ENCODE assay signal across 22 cellular contexts in the genomic region with DNA sequence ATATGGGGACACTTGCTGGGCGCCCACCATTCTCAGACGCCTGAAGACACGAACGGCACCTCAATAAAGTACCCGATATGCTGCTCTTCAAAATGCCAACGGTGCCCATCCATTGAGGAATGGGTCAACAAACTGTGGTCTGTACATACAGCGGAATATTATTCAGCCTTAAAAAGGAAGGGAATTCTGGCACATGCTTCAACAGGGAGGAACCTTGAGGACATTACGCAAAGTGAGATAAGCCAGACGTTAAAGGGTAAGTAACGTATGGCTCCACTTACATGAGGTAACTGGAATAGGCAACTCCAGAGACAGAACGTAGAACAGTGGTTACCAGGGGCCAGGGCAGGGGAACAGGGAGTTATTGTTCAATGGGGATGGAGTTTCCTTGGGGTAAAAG. TPM values are rescaled to one million over a fixed set of nuclear protein-coding genes. Genes with fewer than 3 reads are reported as not detected.
A peak's percentile ranks its signal among the peaks of the same experiment; 100 is the strongest.
DNase-seq lines count a peak whose midpoint lies in the region; ATAC-seq and TF ChIP-seq lines count a peak whose summit lies in the region.
"Had no signal": no experiment of that assay in that cellular context is flagged by ENCODE, and none has a peak within 500 bp of the region (broad histone marks: within the 10 kb centered on the region; RNA-seq: fewer than 3 reads in every experiment).

No MANE protein-coding gene starts in this region.

- 92% methylated on average over 11 of the region's 11 CpGs for WGBS in hepatocyte (ENCODE audit: low lambda C conversion rate, missing lambda C conversion rate)

- intact Hi-C loops in Calu3 (cut with micrococcal nuclease; ENCODE audit: unreplicated experiment) = no loop called here

- ATAC-seq in GM18511 (IDR thresholded peaks at IDR 0.05; ENCODE audit: unreplicated experiment) = no peak
- ATAC-seq: Panc1 had no signal

- no peak for DNase-seq in hepatocyte (ENCODE audit: low spot score)
- DNase-seq in Calu3 = no peak
- no peak for DNase-seq in NCI-H1092 (lab: John Stamatoyannopoulos, UW)
- DNase-seq in activated CD8-positive, alpha-beta memory T cell treated with anti-CD3 and anti-CD28 coated beads, Interleukin-2, amount 50 U/mL, for 48 hours = no peak
- DNase-seq: CD4-positive, alpha-beta memory T cell; DMS153; DND-41; KBM-7; MM.1S; NCI-H1092 treated with DMSO at 0.1 percent for 48 hours; NCI-H1436 treated with DMSO at 0.1 percent for 48 hours; NCI-H187 treated with DMSO at 0.1 percent for 48 hours; NCI-H2107; NCI-H524 treated with DMSO at 0.1 percent for 48 hours; NCI-H774; SHP77 had no signal

- no peaks in the 10 kb centered on the region for H3K9me3 Mint-ChIP-seq in Calu3 (ENCODE audit: low read depth, unreplicated experiment)
- H3K9me3 Mint-ChIP-seq: CD4-positive, alpha-beta memory T cell had no signal

- H3K27ac Mint-ChIP-seq in Calu3 (ENCODE audit: unreplicated experiment) = no peak overlapping the region

- H3K27ac ChIP-seq in BLaER1 (peak overlapping the region; percentile 95), DOHH2 (ENCODE audit: low read depth, low read length) (peak overlapping the region; percentile 98; the same call in 1 of the 2 replicates), OCI-LY1 (ENCODE audit: low read depth, low read length, poor library complexity, severe bottlenecking) (peak overlapping the region; percentile 99), hepatocyte (peak overlapping the region; percentile 52)
- H3K27ac ChIP-seq: RWPE1 had no signal

- H3F3A ChIP-seq in DOHH2 (ENCODE audit: control insufficient read depth, insufficient read depth) (peaks cover 17% of the 10 kb centered on the region), OCI-LY1 (ENCODE audit: insufficient read depth, low read length) (peaks cover 5% of the 10 kb centered on the region; the same call in 1 of the 2 replicates)

- BruUV-seq in Calu3 (replicated peaks; lab: Mats Ljungman, UMichigan) = no TSS peak

- H3K27me3 Mint-ChIP-seq in Calu3 (ENCODE audit: unreplicated experiment) = no peaks in the 10 kb centered on the region
- H3K27me3 Mint-ChIP-seq: CD4-positive, alpha-beta memory T cell had no signal

- H3K9ac ChIP-seq in BLaER1 (peak overlapping the region; percentile 59; the same call in 1 of the 2 replicates), OCI-LY1 (ENCODE audit: low read length) (no peak overlapping the region)

- TF ChIP-seq CTCF in DOHH2 (IDR thresholded peaks at IDR 0.05; ENCODE audit: low read depth, low read length, poor library complexity, severe bottlenecking) = no peak
- TF ChIP-seq CTCF in OCI-LY1 (IDR thresholded peaks at IDR 0.05; ENCODE audit: low read length) = no peak
- no peak for TF ChIP-seq CTCF in hepatocyte (IDR thresholded peaks at IDR 0.05; ENCODE audit: poor library complexity)
- no peak for TF ChIP-seq CTCF in Calu3 (IDR thresholded peaks at IDR 0.05; ENCODE audit: unreplicated experiment)

- H3K27me3 ChIP-seq in BLaER1 (no peaks in the 10 kb centered on the region), DOHH2 (ENCODE audit: control insufficient read depth, low read length) (no peaks in the 10 kb centered on the region), OCI-LY1 (ENCODE audit: insufficient read depth, low read length) (no peaks in the 10 kb centered on the region), hepatocyte (no peaks in the 10 kb centered on the region)

- H3K9me3 ChIP-seq in BLaER1 (0 out of 2 replicates have a peak, but pooled peaks cover 7% of the 10 kb centered on the region), DOHH2 (ENCODE audit: control insufficient read depth, insufficient read depth, low read length) (no peaks in the 10 kb centered on the region), OCI-LY1 (ENCODE audit: low read length) (no peaks in the 10 kb centered on the region), hepatocyte (ENCODE audit: low read depth) (no peaks in the 10 kb centered on the region)

- H2AFZ ChIP-seq in OCI-LY1 (ENCODE audit: low read length) (no peak overlapping the region), hepatocyte (no peak overlapping the region)

- H3K4me3 ChIP-seq in BLaER1 (no peak overlapping the region), DOHH2 (ENCODE audit: low read length) (peak overlapping the region; percentile 70), OCI-LY1 (ENCODE audit: low read depth, low read length, poor library complexity, severe bottlenecking) (no peak overlapping the region), hepatocyte (no peak overlapping the region)

- H3K79me2 ChIP-seq in DOHH2 (ENCODE audit: control insufficient read depth, low read length) (peaks cover 23% of the 10 kb centered on the region), OCI-LY1 (ENCODE audit: insufficient read depth, low read length) (no peaks in the 10 kb centered on the region), hepatocyte (peaks cover 22% of the 10 kb centered on the region)

- H3K4me2 ChIP-seq in BLaER1 (peak overlapping the region; percentile 85), DOHH2 (ENCODE audit: low read length) (peak overlapping the region; percentile 87), OCI-LY1 (ENCODE audit: low read length) (no peak overlapping the region), hepatocyte (no peak overlapping the region)

- H4K20me1 ChIP-seq in BLaER1 = no peaks in the 10 kb centered on the region
- H4K20me1 ChIP-seq in DOHH2 (ENCODE audit: control insufficient read depth, insufficient read depth, low read depth, low read length) = no peaks in the 10 kb centered on the region
- H4K20me1 ChIP-seq in OCI-LY1 (ENCODE audit: insufficient read depth, low read length) = no peaks in the 10 kb centered on the region
- no peaks in the 10 kb centered on the region for H4K20me1 ChIP-seq in hepatocyte (ENCODE audit: insufficient read depth, poor library complexity, severe bottlenecking)

- H3K4me1 ChIP-seq in BLaER1 (peaks cover 71% of the 10 kb centered on the region), DOHH2 (ENCODE audit: control insufficient read depth, low read length) (peaks cover 70% of the 10 kb centered on the region), OCI-LY1 (ENCODE audit: insufficient read depth, low read length, severe bottlenecking) (peaks cover 61% of the 10 kb centered on the region), hepatocyte (ENCODE audit: insufficient read depth) (no peaks in the 10 kb centered on the region)

- H3K36me3 Mint-ChIP-seq in Calu3 (ENCODE audit: insufficient read depth, unreplicated experiment) = no peaks in the 10 kb centered on the region

- no peaks in the 10 kb centered on the region for H3K36me3 ChIP-seq in BLaER1
- peaks cover 4% of the 10 kb centered on the region; the same call in 1 of the 2 replicates for H3K36me3 ChIP-seq in DOHH2 (ENCODE audit: control insufficient read depth, low read length)
- H3K36me3 ChIP-seq in OCI-LY1 (ENCODE audit: insufficient read depth, low read length) = no peaks in the 10 kb centered on the region
- H3K36me3 ChIP-seq in hepatocyte (replicated peaks; ENCODE audit: insufficient read depth, low read depth) = no peaks in the 10 kb centered on the region

- H3K4me1 Mint-ChIP-seq in Calu3 (ENCODE audit: low read depth, unreplicated experiment) = peaks cover 9% of the 10 kb centered on the region

- no peak overlapping the region for H3K4me3 Mint-ChIP-seq in Calu3 (ENCODE audit: low read depth, unreplicated experiment)
- H3K4me3 Mint-ChIP-seq: CD4-positive, alpha-beta memory T cell had no signal

- CTCF ChIA-PET in Calu3 (lab: Charles Lee) = no interaction called here

- H3K9me2 ChIP-seq in DOHH2 (replicated peaks; ENCODE audit: control insufficient read depth, low read length) = no peaks in the 10 kb centered on the region
- no peaks in the 10 kb centered on the region for H3K9me2 ChIP-seq in OCI-LY1 (ENCODE audit: low read depth, low read length)
- no peaks in the 10 kb centered on the region for H3K9me2 ChIP-seq in hepatocyte (replicated peaks; ENCODE audit: insufficient read depth)

RNA-seq across cellular contexts. Expression of gene PRDM10, which starts 28.0 kb away (rescaled TPM):
- 7.1 and 8.1 TPM in 2 replicates for total RNA-seq in hepatocyte
- 3.8 and 4.6 TPM in 2 replicates for polyA plus RNA-seq in hepatocyte
- 5.0 and 8.1 TPM in 2 replicates for total RNA-seq in Calu3 (2022)

Comparison
In these comparisons a context has a peak if more than half of its experiments do, and no peak if none do; other contexts are left out.
1. H3K4me2 ChIP-seq: peak in BLaER1 (single experiment) and DOHH2 (single experiment); none in OCI-LY1 (single experiment) and hepatocyte (single experiment).
2. Peak in every context shown above with its lines, with median percentiles within 50 percentile points of each other: H3K27ac ChIP-seq.